In the genomic region with DNA sequence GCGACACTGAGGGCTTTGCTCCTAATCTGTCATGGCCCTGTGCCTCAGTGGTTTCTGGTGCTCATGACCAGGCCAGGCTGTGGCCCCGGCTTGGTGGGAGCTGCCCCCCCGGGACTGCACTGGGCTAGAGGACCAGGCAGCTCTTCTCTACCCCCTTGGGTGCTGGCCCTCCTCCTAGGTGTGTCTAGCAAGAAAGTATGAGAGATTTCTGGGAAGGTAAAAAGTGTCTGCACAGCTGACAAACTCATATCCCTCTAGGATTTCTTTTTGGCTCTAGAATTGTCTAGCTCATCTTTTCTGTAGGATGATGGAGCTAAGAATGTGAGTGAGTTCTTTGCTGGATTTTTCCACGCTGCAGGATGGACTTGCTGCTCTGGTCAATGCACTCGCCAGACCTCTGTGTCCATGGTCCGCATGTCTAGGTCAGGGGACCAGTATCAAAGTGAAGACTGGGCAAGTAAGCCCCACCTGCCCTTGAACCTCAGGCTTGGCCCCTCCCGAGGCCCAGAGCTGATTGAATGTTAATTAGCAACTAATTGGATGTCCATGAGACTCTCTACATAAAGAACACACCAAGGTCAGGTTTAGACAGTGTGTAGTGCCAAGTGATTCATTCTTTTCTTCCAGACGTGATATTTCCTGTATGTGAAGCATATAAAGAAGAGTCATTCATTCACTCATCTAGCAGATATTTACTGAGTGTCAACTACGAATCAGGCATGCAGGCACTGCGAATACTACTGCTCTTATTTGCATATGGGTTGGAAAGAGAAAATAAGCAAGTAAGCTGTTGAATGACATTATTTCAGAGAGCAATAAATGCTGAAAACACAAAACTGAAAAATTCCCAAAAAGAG, we compare ENCODE assay signal across 8 cellular contexts. TPM values are rescaled to one million over a fixed set of nuclear protein-coding genes. Genes with fewer than 3 reads are reported as not detected.
DNase-seq lines count a peak whose midpoint lies in the region; ATAC-seq and TF ChIP-seq lines count a peak whose summit lies in the region.

No MANE protein-coding gene starts in this region.

- no peaks in the 10 kb centered on the region for H3K4me1 ChIP-seq in right atrium auricular region
- peaks cover 4 to 24% (median 21%) of the 10 kb centered on the region in 6 donors for H3K4me1 ChIP-seq in spleen

- H3K9me3 ChIP-seq in T-helper 17 cell (ENCODE audit: control insufficient read depth, low read length, poor library complexity, severe bottlenecking) (no peaks in the 10 kb centered on the region), right atrium auricular region (no peaks in the 10 kb centered on the region), spleen (no peaks in the 10 kb centered on the region)

- H3K4me3 Mint-ChIP-seq in T-helper 17 cell = peak overlapping the region; percentile 90

- H3K36me3 ChIP-seq in right atrium auricular region = no peaks in the 10 kb centered on the region
- no peaks in the 10 kb centered on the region for H3K36me3 ChIP-seq in spleen

- 52 to 66% (median 57%) methylated on average over 9 to 10 of the region's 10 CpGs for WGBS in spleen, 5 donors

- H3K27ac Mint-ChIP-seq in T-helper 17 cell = peak overlapping the region; percentile 86

- H3K27ac ChIP-seq in right atrium auricular region (no peak overlapping the region), spleen (peak overlapping the region in 4 of 8 donors; percentile 37 to 82 (median 72))

- peak; percentile 92 to 93 for ATAC-seq in activated CD4-positive, CD25-positive, alpha-beta regulatory T cell treated with anti-CD3 and anti-CD28 coated beads, Interleukin-2, amount 50 U/mL, for 24 hours
- ATAC-seq in T-helper 17 cell = no peak
- ATAC-seq in HG03095 (IDR thresholded peaks at IDR 0.05; ENCODE audit: unreplicated experiment) = no peak
- ATAC-seq in GM18868 (IDR thresholded peaks at IDR 0.05; ENCODE audit: unreplicated experiment) = no peak
- ATAC-seq in GM19035 (IDR thresholded peaks at IDR 0.05; ENCODE audit: unreplicated experiment) = no peak

- TF ChIP-seq CTCF in right atrium auricular region (IDR thresholded peaks at IDR 0.05) = no peak
- no peak for TF ChIP-seq CTCF in spleen (IDR thresholded peaks at IDR 0.05 in 8 of 11, conservative IDR thresholded peaks at IDR 0.05 in 3 of 11)

- TF ChIP-seq POLR2A in spleen (IDR thresholded peaks at IDR 0.05) = no peak

- H3K4me3 ChIP-seq in right atrium auricular region (peak overlapping the region in 1 of 2 donors; percentile 39), spleen (peak overlapping the region; percentile 18 to 86 (median 55))

- intact Hi-C loops in spleen (cut with DNase I; ENCODE audit: low total_unique reads) = no loop called here

- no peaks in the 10 kb centered on the region for H3K36me3 Mint-ChIP-seq in T-helper 17 cell (ENCODE audit: low read depth)

- peaks cover 26% of the 10 kb centered on the region for H3K4me1 Mint-ChIP-seq in T-helper 17 cell

- H3K27me3 ChIP-seq in right atrium auricular region (peaks cover 0 to 6% of the 10 kb centered on the region in 2 donors), spleen (replicated peaks in 1 of 7) (peaks cover 0 to 20% (median 6%) of the 10 kb centered on the region in 7 donors)

- no peak for DNase-seq in activated CD4-positive, CD25-positive, alpha-beta regulatory T cell (lab: John Stamatoyannopoulos, UW)
- DNase-seq in T-helper 17 cell (no peak), right atrium auricular region (ENCODE audit: low spot score) (peak; percentile 38), spleen (no peak)

- H3K27me3 Mint-ChIP-seq in T-helper 17 cell = no peaks in the 10 kb centered on the region

RNA-seq across cellular contexts. Expression of a gene that starts 15.6 kb away (rescaled TPM):
- 100 to 1,000 TPM; 141 to 160 TPM for total RNA-seq in T-helper 17 cell
- total RNA-seq in right atrium auricular region = 1 to 10 TPM; 2.4 to 4.5 TPM
- total RNA-seq in spleen = 100 to 1,000 TPM in 4 of 7 donors, 10 to 100 TPM in 3; 73.1 to 154 (median 106) TPM
- polyA plus RNA-seq in spleen = 10 to 100 TPM; 43.9 to 75.8 (median 74.3) TPM

RNA-seq across cellular contexts. Expression of a gene that starts 30.7 kb away (rescaled TPM):
- total RNA-seq in T-helper 17 cell (1 to 10 TPM in 1 of 2 donors, under 1 TPM in 1; 0.68 to 1.2 TPM), right atrium auricular region (1 to 10 TPM in 1 of 2 donors, under 1 TPM in 1; 0.41 to 1.3 TPM), spleen (10 to 100 TPM in 6 of 7 donors, 1 to 10 TPM in 1; 6.3 to 53.9 (median 21.2) TPM)
- polyA plus RNA-seq in spleen = 10 to 100 TPM in 1 of 3 donors, 1 to 10 TPM in 2; 1.9 to 11.1 (median 5.9) TPM

Comparison
In these comparisons a context has a peak if more than half of its experiments do, and no peak if none do; other contexts are left out.
1. ATAC-seq: peak in activated CD4-positive, CD25-positive, alpha-beta regulatory T cell treated with anti-CD3 and anti-CD28 coated beads, Interleukin-2, amount 50 U/mL, for 24 hours (2 of 2); none in T-helper 17 cell (single experiment), HG03095 (single experiment), GM18868 (single experiment) and GM19035 (single experiment).
2. RNA of a gene that starts 15.6 kb away (total RNA-seq): 141 to 160 TPM in T-helper 17 cell and 73.1 to 154 TPM in spleen; 2.4 to 4.5 TPM in right atrium auricular region; every median in the first group is over 10 times any median in the second.